In the genomic region with DNA sequence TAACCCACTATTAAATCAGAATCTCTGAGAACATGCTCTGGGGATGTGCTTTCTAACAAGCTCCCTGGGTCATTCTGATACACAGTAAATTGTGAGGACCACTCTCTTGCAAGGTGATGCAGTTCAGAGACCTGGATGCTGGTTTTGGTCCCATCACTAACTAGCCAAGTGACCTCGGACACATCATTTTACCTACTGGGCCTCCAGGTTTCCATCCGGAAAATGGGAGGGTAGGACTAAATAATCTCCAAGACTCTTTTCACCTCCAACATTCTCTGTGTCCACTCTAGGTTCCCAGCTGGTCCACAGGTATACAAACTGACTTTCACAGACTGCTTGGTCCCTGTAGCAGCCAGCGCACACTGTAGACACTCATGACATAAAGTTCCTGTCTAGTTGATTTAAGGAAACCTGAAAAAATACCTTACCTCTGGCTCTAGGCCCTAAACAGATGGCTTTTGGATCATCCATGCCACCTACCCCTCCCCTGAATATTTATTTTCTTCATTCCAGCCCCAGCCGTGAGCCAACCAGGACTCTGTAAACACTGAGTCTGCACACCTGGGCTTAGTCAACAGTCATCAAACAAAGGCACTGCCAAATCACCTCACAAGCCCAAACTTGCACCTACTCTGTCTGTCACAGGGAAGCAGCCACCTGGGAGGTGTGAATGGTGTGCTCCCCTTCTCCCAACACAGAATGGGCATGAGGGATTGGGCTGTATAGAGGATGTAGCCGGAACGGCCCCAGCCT, we compare ENCODE assay signal across 10 cellular contexts. TPM values are rescaled to one million over a fixed set of nuclear protein-coding genes. Genes with fewer than 3 reads are reported as not detected.
DNase-seq lines count a peak whose midpoint lies in the region; TF ChIP-seq lines count a peak whose summit lies in the region.
"Had no signal": no experiment of that assay in that cellular context is flagged by ENCODE, and none has a peak within 500 bp of the region (broad histone marks: within the 10 kb centered on the region; RNA-seq: fewer than 3 reads in every experiment).

No MANE protein-coding gene starts in this region.

- H3K4me3 Mint-ChIP-seq in progenitor cell of endocrine pancreas (ENCODE audit: low read depth) (peak overlapping the region; percentile 27), osteocyte (ENCODE audit: unreplicated experiment) (no peak overlapping the region)

- H3K27ac Mint-ChIP-seq in progenitor cell of endocrine pancreas, result peak overlapping the region; percentile 93
- H3K27ac Mint-ChIP-seq in osteocyte (ENCODE audit: unreplicated experiment), result no peak overlapping the region

- H3K4me3 ChIP-seq in coronary artery, result no peak overlapping the region
- H3K4me3 ChIP-seq: GM23248, SK-N-MC had no signal

- TF ChIP-seq CTCF in progenitor cell of endocrine pancreas (IDR thresholded peaks at IDR 0.05; ENCODE audit: unreplicated experiment) (no peak), osteocyte (IDR thresholded peaks at IDR 0.05) (no peak), coronary artery (IDR thresholded peaks at IDR 0.05) (no peak), GM20000 (IDR thresholded peaks at IDR 0.05; ENCODE audit: extremely low read depth, missing control alignments) (no peak)

- H3K36me3 Mint-ChIP-seq in progenitor cell of endocrine pancreas (ENCODE audit: insufficient read depth), result no peaks in the 10 kb centered on the region
- no peaks in the 10 kb centered on the region for H3K36me3 Mint-ChIP-seq in osteocyte (ENCODE audit: unreplicated experiment)

- no peaks in the 10 kb centered on the region for H3K27me3 Mint-ChIP-seq in progenitor cell of endocrine pancreas
- no peaks in the 10 kb centered on the region for H3K27me3 Mint-ChIP-seq in osteocyte (ENCODE audit: unreplicated experiment)

- H3K9me3 Mint-ChIP-seq in progenitor cell of endocrine pancreas (ENCODE audit: low read depth) (no peaks in the 10 kb centered on the region), osteocyte (ENCODE audit: unreplicated experiment) (no peaks in the 10 kb centered on the region)

- DNase-seq in DMS79 treated with DMSO at 0.1 percent for 48 hours (lab: John Stamatoyannopoulos, UW) (peak; percentile 71), NCI-H2196 treated with DMSO at 0.1 percent for 48 hours (lab: John Stamatoyannopoulos, UW; ENCODE audit: unreplicated experiment) (peak; percentile 94), caudate nucleus (lab: John Stamatoyannopoulos, UW) (no peak), progenitor cell of endocrine pancreas (ENCODE audit: low spot score, unreplicated experiment) (no peak), osteocyte (ENCODE audit: extremely low spot score, unreplicated experiment) (no peak), coronary artery (ENCODE audit: low spot score) (no peak), NCI-H2227 (lab: John Stamatoyannopoulos, UW; ENCODE audit: unreplicated experiment) (no peak), GM20000 (ENCODE audit: low spot score) (no peak)
- DNase-seq: GM23248 had no signal

- H3K4me1 Mint-ChIP-seq in progenitor cell of endocrine pancreas (ENCODE audit: low read depth), result peaks cover 71% of the 10 kb centered on the region
- peaks cover 57% of the 10 kb centered on the region for H3K4me1 Mint-ChIP-seq in osteocyte (ENCODE audit: unreplicated experiment)

- H3K27ac ChIP-seq in caudate nucleus (ENCODE audit: low read depth, low read length), result peak overlapping the region; percentile 92
- no peak overlapping the region for H3K27ac ChIP-seq in coronary artery
- H3K27ac ChIP-seq: GM23248, SK-N-MC had no signal

RNA-seq across cellular contexts. Expression of a gene that starts 51.3 kb away (rescaled TPM):
- total RNA-seq in progenitor cell of endocrine pancreas, result 34.6 and 38.9 TPM in 2 replicates
- total RNA-seq in osteocyte, result 28.3 and 35.0 TPM in 2 replicates

RNA-seq across cellular contexts. Expression of a gene that starts 54.0 kb away (rescaled TPM):
- total RNA-seq in progenitor cell of endocrine pancreas (29.2 and 30.8 TPM in 2 replicates), osteocyte (34.7 and 38.4 TPM in 2 replicates)

Comparison
In these comparisons a context has a peak if more than half of its experiments do, and no peak if none do; other contexts are left out.
1. DNase-seq: peak in DMS79 treated with DMSO at 0.1 percent for 48 hours (single experiment) and NCI-H2196 treated with DMSO at 0.1 percent for 48 hours (single experiment); none in caudate nucleus (0 of 61), progenitor cell of endocrine pancreas (single experiment), osteocyte (single experiment), coronary artery (single experiment), NCI-H2227 (single experiment) and GM20000 (single experiment).